In genomic region chr10:72250666-72251065, GRCh38 we compare ENCODE assay signal across 9 cellular contexts. TPM values are rescaled to one million over a fixed set of nuclear protein-coding genes. Genes with fewer than 3 reads are reported as not detected.
DNase-seq lines count a peak whose midpoint lies in the region; ATAC-seq and TF ChIP-seq lines count a peak whose summit lies in the region.
"Had no signal": no experiment of that assay in that cellular context is flagged by ENCODE, and none has a peak within 500 bp of the region (broad histone marks: within the 10 kb centered on the region; RNA-seq: fewer than 3 reads in every experiment).

No MANE protein-coding gene starts in this region.

- no peaks in the 10 kb centered on the region for H3K36me3 ChIP-seq in gastrocnemius medialis
- H3K36me3 ChIP-seq in BE2C, result no peaks in the 10 kb centered on the region

- intact Hi-C loops in gastrocnemius medialis (cut with DNase I; ENCODE audit: low total_unique reads), result no loop called here

- H3K4me1 ChIP-seq in gastrocnemius medialis, result peaks cover 80 to 97% of the 10 kb centered on the region in 2 donors
- peaks cover 15% of the 10 kb centered on the region for H3K4me1 ChIP-seq in BE2C

- TF ChIP-seq POLR2A in gastrocnemius medialis (IDR thresholded peaks at IDR 0.05), result peak in 1 of 2 donors; percentile 56

- H3K27me3 ChIP-seq in gastrocnemius medialis (no peaks in the 10 kb centered on the region), BE2C (no peaks in the 10 kb centered on the region)

- CTCF ChIA-PET in activated CD8-positive, alpha-beta T cell treated with anti-CD3 and anti-CD28 coated beads, Interleukin-2, amount 10 ng/mL, durations not matched to agents 7 days and 5 days (lab: Charles Lee), result interaction anchor here (0.9 to 2.1 kb wide), 2 partner anchors 10 to 202 kb away, joined by 3 to 4 read pairs; no protein-coding TSS in a partner anchor

- no peaks in the 10 kb centered on the region for H3K27me3 Mint-ChIP-seq in activated CD8-positive, alpha-beta T cell treated with anti-CD3 and anti-CD28 coated beads, Interleukin-2, amount 10 ng/mL, durations not matched to agents 7 days and 5 days (ENCODE audit: low read depth)

- H3K4me3 Mint-ChIP-seq in activated CD8-positive, alpha-beta T cell treated with anti-CD3 and anti-CD28 coated beads, Interleukin-2, amount 10 ng/mL, durations not matched to agents 7 days and 5 days, result peak overlapping the region; percentile 15

- peaks cover 82% of the 10 kb centered on the region for H3K4me1 Mint-ChIP-seq in activated CD8-positive, alpha-beta T cell treated with anti-CD3 and anti-CD28 coated beads, Interleukin-2, amount 10 ng/mL, durations not matched to agents 7 days and 5 days (ENCODE audit: low read depth)

- TF ChIP-seq CTCF in fibroblast of villous mesenchyme (IDR thresholded peaks at IDR 0.05; ENCODE audit: insufficient read depth, low read depth, low read length) (no peak), gastrocnemius medialis (IDR thresholded peaks at IDR 0.05 in 4 of 5, conservative IDR thresholded peaks at IDR 0.05 in 1 of 5) (no peak), BE2C (IDR thresholded peaks at IDR 0.05; ENCODE audit: low read depth, low read length) (no peak)

- H3K4me3 ChIP-seq in fibroblast of villous mesenchyme (ENCODE audit: low read depth, low read length) (no peak overlapping the region), gastrocnemius medialis (no peak overlapping the region), BE2C (ENCODE audit: low read depth, low read length) (no peak overlapping the region)

- peak overlapping the region; percentile 94 to 99 (median 98) for H3K27ac ChIP-seq in gastrocnemius medialis
- H3K27ac ChIP-seq: HL-60 had no signal

- H3K9me3 Mint-ChIP-seq in activated CD8-positive, alpha-beta T cell treated with anti-CD3 and anti-CD28 coated beads, Interleukin-2, amount 10 ng/mL, durations not matched to agents 7 days and 5 days (ENCODE audit: insufficient read depth), result no peaks in the 10 kb centered on the region

- no peaks in the 10 kb centered on the region for H3K9me3 ChIP-seq in gastrocnemius medialis
- no peaks in the 10 kb centered on the region for H3K9me3 ChIP-seq in BE2C

- ATAC-seq in activated CD8-positive, alpha-beta T cell treated with anti-CD3 and anti-CD28 coated beads, Interleukin-2, amount 10 ng/mL, durations not matched to agents 7 days and 5 days, result no peak
- ATAC-seq in gastrocnemius medialis, result peak; percentile 42 to 53
- no peak for ATAC-seq in GM18498 (IDR thresholded peaks at IDR 0.05; ENCODE audit: unreplicated experiment)
- no peak for ATAC-seq in HG03175 (IDR thresholded peaks at IDR 0.05; ENCODE audit: unreplicated experiment)

- peak overlapping the region; percentile 66 for H3K27ac Mint-ChIP-seq in activated CD8-positive, alpha-beta T cell treated with anti-CD3 and anti-CD28 coated beads, Interleukin-2, amount 10 ng/mL, durations not matched to agents 7 days and 5 days

- H3K36me3 Mint-ChIP-seq in activated CD8-positive, alpha-beta T cell treated with anti-CD3 and anti-CD28 coated beads, Interleukin-2, amount 10 ng/mL, durations not matched to agents 7 days and 5 days (ENCODE audit: low read depth), result peaks cover 3% of the 10 kb centered on the region

- peak; percentile 30 for DNase-seq in ELF-1 (ENCODE audit: low read depth, low spot score)
- no peak for DNase-seq in activated CD8-positive, alpha-beta T cell treated with anti-CD3 and anti-CD28 coated beads, Interleukin-2, amount 10 ng/mL, durations not matched to agents 7 days and 5 days
- peak; percentile 91 for DNase-seq in fibroblast of villous mesenchyme (ENCODE audit: low read depth)
- DNase-seq in gastrocnemius medialis, result peak; percentile 80 to 89
- no peak for DNase-seq in BE2C
- DNase-seq in central memory CD4-positive, alpha-beta T cell, result no peak

- in situ Hi-C loops in gastrocnemius medialis (cut with MboI; ENCODE audit: low sequenced_read_pairs in 4 of 4), result no loop called here

- POLR2A ChIA-PET in activated CD8-positive, alpha-beta T cell treated with anti-CD3 and anti-CD28 coated beads, Interleukin-2, amount 10 ng/mL, durations not matched to agents 7 days and 5 days (lab: Charles Lee), result interaction anchor here (5.3 to 6.4 kb wide), 2 partner anchors 10 to 24 kb away, joined by 52 to 60 read pairs; partner anchors contain the start of gene DDIT4

RNA-seq across cellular contexts. Expression of gene DDIT4, which starts 23.1 kb away (rescaled TPM):
- 100 to 1,000 TPM; 382 to 384 TPM for total RNA-seq in activated CD8-positive, alpha-beta T cell treated with anti-CD3 and anti-CD28 coated beads, Interleukin-2, amount 10 ng/mL, durations not matched to agents 7 days and 5 days
- total RNA-seq in fibroblast of villous mesenchyme (88.5 and 325 TPM in 2 replicates), gastrocnemius medialis (100 to 1,000 TPM; 296 to 667 (median 319) TPM)
- polyA plus RNA-seq in BE2C (2012; ENCODE audit: insufficient read depth, insufficient read length, low read depth), result 468 TPM

RNA-seq across cellular contexts. Expression of gene ASCC1, which starts 34.6 kb away (rescaled TPM):
- total RNA-seq in activated CD8-positive, alpha-beta T cell treated with anti-CD3 and anti-CD28 coated beads, Interleukin-2, amount 10 ng/mL, durations not matched to agents 7 days and 5 days, result 10 to 100 TPM; 34.8 to 40.3 TPM
- 32.5 and 41.0 TPM in 2 replicates for total RNA-seq in fibroblast of villous mesenchyme
- total RNA-seq in gastrocnemius medialis, result 10 to 100 TPM; 26.1 to 31.1 (median 29.6) TPM
- 22.0 TPM for polyA plus RNA-seq in BE2C (2012; ENCODE audit: insufficient read depth, insufficient read length, low read depth)

RNA-seq across cellular contexts. Expression of gene ANAPC16, which starts 34.9 kb away (rescaled TPM):
- 10 to 100 TPM; 72.9 TPM for total RNA-seq in activated CD8-positive, alpha-beta T cell treated with anti-CD3 and anti-CD28 coated beads, Interleukin-2, amount 10 ng/mL, durations not matched to agents 7 days and 5 days
- total RNA-seq in fibroblast of villous mesenchyme, result 43.2 and 66.1 TPM in 2 replicates
- total RNA-seq in gastrocnemius medialis, result 100 to 1,000 TPM in 2 of 4 donors, 10 to 100 TPM in 2; 70.9 to 168 (median 105) TPM
- polyA plus RNA-seq in BE2C (2012; ENCODE audit: insufficient read depth, insufficient read length, low read depth), result 95.9 TPM

Comparison
In these comparisons a context has a peak if more than half of its experiments do, and no peak if none do; other contexts are left out.
1. DNase-seq: peak in ELF-1 (single experiment), fibroblast of villous mesenchyme (single experiment) and gastrocnemius medialis (2 of 2); none in activated CD8-positive, alpha-beta T cell treated with anti-CD3 and anti-CD28 coated beads, Interleukin-2, amount 10 ng/mL, durations not matched to agents 7 days and 5 days (single experiment), BE2C (single experiment) and central memory CD4-positive, alpha-beta T cell (single experiment).
2. ATAC-seq: peak in gastrocnemius medialis (2 of 2); none in activated CD8-positive, alpha-beta T cell treated with anti-CD3 and anti-CD28 coated beads, Interleukin-2, amount 10 ng/mL, durations not matched to agents 7 days and 5 days (single experiment), GM18498 (single experiment) and HG03175 (single experiment).